ENCODE assay signal across 7 cellular contexts in the genomic region with DNA sequence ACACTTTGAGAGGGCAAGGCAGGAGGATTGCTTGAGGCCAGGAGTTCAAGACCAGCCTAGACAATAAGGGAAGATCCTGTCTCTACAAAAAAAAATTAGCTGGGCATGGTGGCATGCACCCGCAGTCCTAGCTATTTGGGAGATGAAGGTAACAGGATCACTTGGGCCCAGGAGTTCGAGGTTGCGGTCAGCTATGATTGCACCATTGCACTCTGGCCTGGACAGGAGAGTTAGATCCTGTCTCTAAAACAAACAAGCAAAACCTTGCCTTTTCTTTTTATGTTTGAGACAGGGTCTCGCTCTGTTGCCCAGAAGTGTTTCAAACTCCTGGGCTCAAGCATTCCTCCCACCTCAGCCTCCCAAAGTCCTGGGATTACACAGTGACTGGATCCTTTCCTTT.
"Had no signal": no experiment of that assay in that cellular context is flagged by ENCODE, and none has a peak within 500 bp of the region (broad histone marks: within the 10 kb centered on the region; RNA-seq: fewer than 3 reads in every experiment).

No MANE protein-coding gene starts in this region.

- FAIRE-seq: HTR-8/SVneo, K562 had no signal

- H3K27ac Mint-ChIP-seq: IgD-negative memory B cell had no signal

- H3K9me3 Mint-ChIP-seq: IgD-negative memory B cell had no signal

- H3K4me3 Mint-ChIP-seq: IgD-negative memory B cell had no signal

- ATAC-seq: K562 had no signal

- DNase-seq: IMR-90, KBM-7, KG1 had no signal

- H3K4me3 ChIP-seq: K562 had no signal

- H3K27ac ChIP-seq: HL-60 had no signal
